Comparison of ENCODE assay signal across 1 cellular context in the genomic region with DNA sequence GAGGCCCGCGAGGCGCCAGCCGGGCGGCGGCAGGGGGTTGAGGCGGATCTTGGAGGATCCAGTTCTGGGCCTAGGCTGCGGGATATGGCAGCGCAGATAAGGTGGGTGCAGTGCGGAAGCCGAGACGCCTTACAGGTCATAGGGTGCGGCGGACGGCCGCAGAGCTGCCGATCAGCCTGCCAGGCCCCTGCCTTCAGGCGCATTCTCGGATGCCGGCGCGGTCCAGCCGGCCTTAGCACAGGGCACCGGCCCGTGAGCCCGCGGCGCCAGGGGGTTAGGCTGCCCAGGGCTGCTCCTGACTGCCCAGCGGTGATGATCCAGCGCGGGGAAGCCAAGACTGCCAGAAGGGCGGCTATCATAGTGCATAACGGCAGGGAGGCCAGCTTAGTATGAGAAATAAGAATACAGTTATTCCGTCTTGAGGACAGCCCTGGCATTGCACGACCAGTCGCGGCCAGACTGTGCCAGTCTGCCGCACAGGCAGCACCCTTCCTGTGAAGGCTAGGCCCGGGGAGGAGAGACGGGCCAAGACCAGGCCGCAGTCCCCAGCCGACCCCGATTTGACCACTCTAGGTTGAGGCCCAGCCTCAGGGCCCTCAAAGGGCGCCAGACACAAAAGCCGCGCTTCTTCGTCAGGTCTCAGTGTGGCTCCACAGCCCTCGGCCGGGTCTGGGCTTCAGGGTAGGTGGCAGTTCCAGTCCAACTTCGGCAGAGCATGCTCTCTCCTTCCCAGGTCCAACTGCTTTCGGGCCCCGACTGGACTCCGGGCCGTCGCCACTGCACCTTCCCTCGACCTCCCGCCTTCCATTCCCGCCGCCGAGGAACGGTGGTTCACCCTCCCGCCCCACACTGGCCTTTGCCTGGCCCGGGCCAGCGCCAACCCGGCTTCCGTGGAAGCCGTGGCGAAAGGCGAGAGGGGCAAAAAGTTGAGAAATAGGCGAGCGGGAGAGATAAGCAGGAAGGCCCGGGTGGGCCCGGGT.
TF ChIP-seq lines count a peak whose summit lies in the region.

No MANE protein-coding gene starts in this region.

TF ChIP-seq in HepG2, 621 proteins besides CTCF, POLR2A, EP300 and RAD21:
- no peak for TF ChIP-seq ARHGAP35 (CRISPR knock-in tag; IDR thresholded peaks at IDR 0.05; ENCODE audit: borderline replicate concordance)
- TF ChIP-seq ZNF234 (CRISPR knock-in tag; conservative IDR thresholded peaks at IDR 0.05), result no peak
- TF ChIP-seq ZNF572 (CRISPR knock-in tag; IDR thresholded peaks at IDR 0.05), result no peak
- no peak for TF ChIP-seq ATAD3A (CRISPR knock-in tag; IDR thresholded peaks at IDR 0.05)
- TF ChIP-seq, protein P1, sequence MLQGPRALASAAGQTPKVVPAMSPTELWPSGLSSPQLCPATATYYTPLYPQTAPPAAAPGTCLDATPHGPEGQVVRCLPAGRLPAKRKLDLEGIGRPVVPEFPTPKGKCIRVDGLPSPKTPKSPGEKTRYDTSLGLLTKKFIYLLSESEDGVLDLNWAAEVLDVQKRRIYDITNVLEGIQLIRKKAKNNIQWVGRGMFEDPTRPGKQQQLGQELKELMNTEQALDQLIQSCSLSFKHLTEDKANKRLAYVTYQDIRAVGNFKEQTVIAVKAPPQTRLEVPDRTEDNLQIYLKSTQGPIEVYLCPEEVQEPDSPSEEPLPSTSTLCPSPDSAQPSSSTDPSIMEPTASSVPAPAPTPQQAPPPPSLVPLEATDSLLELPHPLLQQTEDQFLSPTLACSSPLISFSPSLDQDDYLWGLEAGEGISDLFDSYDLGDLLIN (CRISPR knock-in tag; IDR thresholded peaks at IDR 0.05; ENCODE audit: borderline replicate concordance), result no peak
